23 cellular contexts compared by ENCODE assay signal in genomic region chr20:43432498-43432897, GRCh38. TPM values are rescaled to one million over a fixed set of nuclear protein-coding genes. Genes with fewer than 3 reads are reported as not detected.
DNase-seq lines count a peak whose midpoint lies in the region; ATAC-seq and TF ChIP-seq lines count a peak whose summit lies in the region.
"Had no signal": no experiment of that assay in that cellular context is flagged by ENCODE, and none has a peak within 500 bp of the region (broad histone marks: within the 10 kb centered on the region; RNA-seq: fewer than 3 reads in every experiment).

No MANE protein-coding gene starts in this region.

- ATAC-seq in Panc1 = no peak
- ATAC-seq: GM12878 had no signal

- POLR2A ChIA-PET in Panc1 (lab: Charles Lee) = no interaction called here

- CTCF ChIA-PET in Panc1 (lab: Charles Lee) = no interaction called here

- BruUV-seq in Panc1 (replicated peaks; lab: Mats Ljungman, UMichigan) = no TSS peak

- TF ChIP-seq POLR2A in esophagus muscularis mucosa (IDR thresholded peaks at IDR 0.05; ENCODE audit: low read depth) = no peak

- WGBS in esophagus muscularis mucosa = 65% methylated on average over 1 of the region's 1 CpG

- intact Hi-C loops in Panc1 (cut with micrococcal nuclease; ENCODE audit: unreplicated experiment) (no loop called here), esophagus muscularis mucosa (cut with DNase I) (no loop called here)

- in situ Hi-C loops in Panc1 (cut with HindIII; ENCODE audit: low pct_unique_long_range_greater_than_20kb, low sequenced_read_pairs) = no loop called here

- DNase-seq in GM12864 (ENCODE audit: low read depth) = no peak
- peak; percentile 36 for DNase-seq in HT-29 (ENCODE audit: low spot score)
- no peak for DNase-seq in Panc1 (ENCODE audit: low read depth, low spot score)
- DNase-seq in esophagus muscularis mucosa (ENCODE audit: extremely low spot score) = peak; percentile 17
- no peak for DNase-seq in foreskin melanocyte
- DNase-seq in NCI-H1417 treated with DMSO at 0.1 percent for 48 hours (lab: John Stamatoyannopoulos, UW) = no peak
- no peak for DNase-seq in H4 (ENCODE audit: low spot score)
- DNase-seq: CD4-positive, CD25-positive, alpha-beta regulatory T cell; COR-L47; DMS 273 treated with DMSO at 0.1 percent for 48 hours; GDM1; KG1; MG63; NCI-H1048; NCI-H1436 treated with DMSO at 0.1 percent for 48 hours; NCI-H2029; NCI-H2171; NCI-H446; NCI-H69; OCI-M1; T-helper 2 cell had no signal

- no peak for TF ChIP-seq EP300 in esophagus muscularis mucosa (IDR thresholded peaks at IDR 0.05)

- H3K27ac ChIP-seq in Panc1 (ENCODE audit: low read length) (no peak overlapping the region), esophagus muscularis mucosa (replicated peaks in 1 of 4) (no peak overlapping the region)
- H3K27ac ChIP-seq: RWPE1 had no signal

- H3K27me3 ChIP-seq in Panc1 (ENCODE audit: control insufficient read depth, insufficient read depth, low read length) = peaks cover 13% of the 10 kb centered on the region
- peaks cover 0 to 3% (median 0%) of the 10 kb centered on the region in 4 donors for H3K27me3 ChIP-seq in esophagus muscularis mucosa

- H3K36me3 ChIP-seq in Panc1 (ENCODE audit: control insufficient read depth, insufficient read depth, low read length) (no peaks in the 10 kb centered on the region), esophagus muscularis mucosa (no peaks in the 10 kb centered on the region)
- H3K36me3 ChIP-seq: MG63 had no signal

- H3K4me1 ChIP-seq in Panc1 (ENCODE audit: control insufficient read depth, insufficient read depth, low read length) = no peaks in the 10 kb centered on the region
- H3K4me1 ChIP-seq in esophagus muscularis mucosa = no peaks in the 10 kb centered on the region

- TF ChIP-seq CTCF in GM12864 (IDR thresholded peaks at IDR 0.05; ENCODE audit: low read depth, low read length, missing control alignments) = peak; percentile 24
- peak; percentile 43; the same call in 1 of the 2 replicates for TF ChIP-seq CTCF in Panc1 (IDR thresholded peaks at IDR 0.05)
- no peak for TF ChIP-seq CTCF in esophagus muscularis mucosa (IDR thresholded peaks at IDR 0.05)

- H3K9me3 ChIP-seq in Panc1 (ENCODE audit: control insufficient read depth, insufficient read depth, low read depth, low read length) (no peaks in the 10 kb centered on the region), esophagus muscularis mucosa (peaks cover 0 to 4% (median 0%) of the 10 kb centered on the region in 4 donors)
- H3K9me3 ChIP-seq: MG63 had no signal

- H3K4me3 ChIP-seq in GM12864 (ENCODE audit: low read depth, low read length) (no peak overlapping the region), Panc1 (ENCODE audit: low read depth in 2 of 2, low read length in 2 of 2) (no peak overlapping the region), esophagus muscularis mucosa (no peak overlapping the region)
- H3K4me3 ChIP-seq: GM12878, MG63 had no signal

RNA-seq across cellular contexts. Expression of gene SRSF6, which starts 25.2 kb away (rescaled TPM):
- total RNA-seq in HT-29 (2014; rRNA removed; shearing (Covaris generic)) = 68.8 and 78.6 TPM in 2 replicates
- total RNA-seq in Panc1 (2021; ENCODE audit: unreplicated experiment) (159 TPM), esophagus muscularis mucosa (10 to 100 TPM; 22.4 to 46.1 (median 25.3) TPM)
- polyA plus RNA-seq in Panc1 (2012; ENCODE audit: insufficient read length) = 140 TPM
- 37.8 and 41.9 TPM in 2 replicates for total RNA-seq in H4 (2014; rRNA removed; shearing (Covaris generic))

Comparison
In these comparisons a context has a peak if more than half of its experiments do, and no peak if none do; other contexts are left out.
1. DNase-seq: peak in HT-29 (single experiment) and esophagus muscularis mucosa (single experiment); none in GM12864 (single experiment), Panc1 (single experiment), foreskin melanocyte (single experiment), NCI-H1417 treated with DMSO at 0.1 percent for 48 hours (single experiment) and H4 (single experiment).
2. CTCF ChIP-seq: peak in GM12864 (single experiment) and Panc1 (single experiment); none in esophagus muscularis mucosa (0 of 3).